In genomic region chr2:8168007-8168717, GRCh38 we compare ENCODE assay signal across 14 cellular contexts.
DNase-seq lines count a peak whose midpoint lies in the region; ATAC-seq and TF ChIP-seq lines count a peak whose summit lies in the region.
"Had no signal": no experiment of that assay in that cellular context is flagged by ENCODE, and none has a peak within 500 bp of the region (broad histone marks: within the 10 kb centered on the region; RNA-seq: fewer than 3 reads in every experiment).

No MANE protein-coding gene starts in this region.

- no peak overlapping the region for H3K4me3 ChIP-seq in heart left ventricle

- no peak for TF ChIP-seq CTCF in heart left ventricle (IDR thresholded peaks at IDR 0.05)

- DNase-seq in activated naive CD4-positive, alpha-beta T cell (lab: John Stamatoyannopoulos, UW): no peak
- no peak for DNase-seq in activated T-helper 1 cell treated with anti-CD3 and anti-CD28 coated beads, Interleukin-12 subunit alpha, Interleukin-12 subunit beta, Interleukin-2, Interleukin-4 antibody, amounts not matched to agents 30 ng/mL and 10 ng/mL and 1 ng/mL, durations not matched to agents 14 hours and 24 hours and 36 hours (ENCODE audit: low spot score)
- peak; percentile 46 to 65 for DNase-seq in dermis microvascular lymphatic vessel endothelial cell (ENCODE audit: low read depth in 2 of 2)
- DNase-seq in heart left ventricle: no peak
- no peak for DNase-seq in 8988T
- DNase-seq: BE2C; CD8-positive, alpha-beta T cell; MV-4-11; NCI-H1436; NCI-H2029 treated with DMSO at 0.1 percent for 48 hours; NCI-H524; SHP77 had no signal

- no peaks in the 10 kb centered on the region for H3K9me3 Mint-ChIP-seq in activated naive CD4-positive, alpha-beta T cell treated with anti-CD3 and anti-CD28 coated beads, Interleukin-2, amount 50 U/mL, for 24 hours
- peaks cover 8% of the 10 kb centered on the region for H3K9me3 Mint-ChIP-seq in activated T-helper 1 cell treated with anti-CD3 and anti-CD28 coated beads, Interleukin-12 subunit alpha, Interleukin-12 subunit beta, Interleukin-2, Interleukin-4 antibody, amounts not matched to agents 30 ng/mL and 10 ng/mL and 1 ng/mL, durations not matched to agents 14 hours and 24 hours and 36 hours
- H3K9me3 Mint-ChIP-seq: CD8-positive, alpha-beta T cell had no signal

- peaks cover 9% of the 10 kb centered on the region for H3K4me1 Mint-ChIP-seq in activated naive CD4-positive, alpha-beta T cell treated with anti-CD3 and anti-CD28 coated beads, Interleukin-2, amount 50 U/mL, for 24 hours
- peaks cover 13% of the 10 kb centered on the region for H3K4me1 Mint-ChIP-seq in activated T-helper 1 cell treated with anti-CD3 and anti-CD28 coated beads, Interleukin-12 subunit alpha, Interleukin-12 subunit beta, Interleukin-2, Interleukin-4 antibody, amounts not matched to agents 30 ng/mL and 10 ng/mL and 1 ng/mL, durations not matched to agents 14 hours and 24 hours and 36 hours (ENCODE audit: low read depth)

- H3K4me1 ChIP-seq in heart left ventricle: peaks cover 0 to 17% (median 6%) of the 10 kb centered on the region in 12 donors

- no peaks in the 10 kb centered on the region for H3K27me3 Mint-ChIP-seq in activated naive CD4-positive, alpha-beta T cell treated with anti-CD3 and anti-CD28 coated beads, Interleukin-2, amount 50 U/mL, for 24 hours
- no peaks in the 10 kb centered on the region for H3K27me3 Mint-ChIP-seq in activated T-helper 1 cell treated with anti-CD3 and anti-CD28 coated beads, Interleukin-12 subunit alpha, Interleukin-12 subunit beta, Interleukin-2, Interleukin-4 antibody, amounts not matched to agents 30 ng/mL and 10 ng/mL and 1 ng/mL, durations not matched to agents 14 hours and 24 hours and 36 hours (ENCODE audit: insufficient read depth)

- H3K27ac ChIP-seq in heart left ventricle: no peak overlapping the region

- no peaks in the 10 kb centered on the region for H3K36me3 ChIP-seq in heart left ventricle
- H3K36me3 ChIP-seq: BE2C had no signal

- intact Hi-C loops in activated T-helper 1 cell treated with anti-CD3 and anti-CD28 coated beads, Interleukin-12 subunit alpha, Interleukin-12 subunit beta, Interleukin-2, Interleukin-4 antibody, amounts not matched to agents 30 ng/mL and 10 ng/mL and 1 ng/mL, durations not matched to agents 14 hours and 24 hours and 36 hours (cut with micrococcal nuclease): loop anchor here (1.0 to 5.0 kb wide), 2 partner anchors 13 to 69 kb away; no protein-coding TSS in a partner anchor
- intact Hi-C loops in heart left ventricle (cut with DNase I): no loop called here

- no peak for TF ChIP-seq POLR2A in heart left ventricle (IDR thresholded peaks at IDR 0.05)

- H3K9me3 ChIP-seq in heart left ventricle: no peaks in the 10 kb centered on the region
- H3K9me3 ChIP-seq: BE2C had no signal

- ATAC-seq in heart left ventricle (no peak), HG03097 (IDR thresholded peaks at IDR 0.05; ENCODE audit: low FRiP score, unreplicated experiment) (no peak)
- ATAC-seq: CD8-positive, alpha-beta T cell had no signal

- no peak overlapping the region for H3K4me3 Mint-ChIP-seq in activated naive CD4-positive, alpha-beta T cell treated with anti-CD3 and anti-CD28 coated beads, Interleukin-2, amount 50 U/mL, for 24 hours
- no peak overlapping the region for H3K4me3 Mint-ChIP-seq in activated T-helper 1 cell treated with anti-CD3 and anti-CD28 coated beads, Interleukin-12 subunit alpha, Interleukin-12 subunit beta, Interleukin-2, Interleukin-4 antibody, amounts not matched to agents 30 ng/mL and 10 ng/mL and 1 ng/mL, durations not matched to agents 14 hours and 24 hours and 36 hours
- H3K4me3 Mint-ChIP-seq: CD8-positive, alpha-beta T cell had no signal

- peaks cover 2% of the 10 kb centered on the region for H3K36me3 Mint-ChIP-seq in activated naive CD4-positive, alpha-beta T cell treated with anti-CD3 and anti-CD28 coated beads, Interleukin-2, amount 50 U/mL, for 24 hours
- H3K36me3 Mint-ChIP-seq in activated T-helper 1 cell treated with anti-CD3 and anti-CD28 coated beads, Interleukin-12 subunit alpha, Interleukin-12 subunit beta, Interleukin-2, Interleukin-4 antibody, amounts not matched to agents 30 ng/mL and 10 ng/mL and 1 ng/mL, durations not matched to agents 14 hours and 24 hours and 36 hours (ENCODE audit: low read depth): peaks cover 2% of the 10 kb centered on the region
- H3K36me3 Mint-ChIP-seq: CD8-positive, alpha-beta T cell had no signal

- no peaks in the 10 kb centered on the region for H3K27me3 ChIP-seq in heart left ventricle
- H3K27me3 ChIP-seq: BE2C had no signal

- 93 to 97% (median 94%) methylated on average over 8 of the region's 8 CpGs for WGBS in heart left ventricle, 4 donors

- peak overlapping the region; percentile 83 for H3K27ac Mint-ChIP-seq in activated naive CD4-positive, alpha-beta T cell treated with anti-CD3 and anti-CD28 coated beads, Interleukin-2, amount 50 U/mL, for 24 hours
- peak overlapping the region; percentile 73 for H3K27ac Mint-ChIP-seq in activated T-helper 1 cell treated with anti-CD3 and anti-CD28 coated beads, Interleukin-12 subunit alpha, Interleukin-12 subunit beta, Interleukin-2, Interleukin-4 antibody, amounts not matched to agents 30 ng/mL and 10 ng/mL and 1 ng/mL, durations not matched to agents 14 hours and 24 hours and 36 hours
- H3K27ac Mint-ChIP-seq: CD8-positive, alpha-beta T cell had no signal

Comparison
In these comparisons a context has a peak if more than half of its experiments do, and no peak if none do; other contexts are left out.
1. DNase-seq: peak in dermis microvascular lymphatic vessel endothelial cell (2 of 2); none in activated naive CD4-positive, alpha-beta T cell (0 of 4), activated T-helper 1 cell treated with anti-CD3 and anti-CD28 coated beads, Interleukin-12 subunit alpha, Interleukin-12 subunit beta, Interleukin-2, Interleukin-4 antibody, amounts not matched to agents 30 ng/mL and 10 ng/mL and 1 ng/mL, durations not matched to agents 14 hours and 24 hours and 36 hours (single experiment), heart left ventricle (0 of 5) and 8988T (single experiment).